16 cellular contexts compared by ENCODE assay signal in the genomic region with DNA sequence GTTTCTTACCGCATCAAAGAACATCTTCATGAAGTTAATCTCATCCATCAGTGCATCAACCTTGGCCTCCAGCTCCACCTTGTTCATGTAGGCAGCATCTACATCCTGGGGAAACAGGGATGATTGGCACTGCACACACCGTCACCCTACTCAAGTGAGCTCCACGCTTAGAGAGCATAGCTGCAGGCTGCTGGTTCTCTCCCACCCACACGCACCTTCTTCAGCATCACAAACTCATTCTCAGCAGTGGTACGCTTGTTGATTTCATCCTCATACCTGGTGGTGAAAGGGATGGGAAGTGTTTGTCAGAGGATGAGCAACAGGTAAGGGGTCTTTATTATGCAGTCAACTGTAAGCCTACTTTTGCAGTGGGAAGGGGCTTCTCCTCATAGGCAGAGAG. TPM values are rescaled to one million over a fixed set of nuclear protein-coding genes. Genes with fewer than 3 reads are reported as not detected.
DNase-seq lines count a peak whose midpoint lies in the region; ATAC-seq and TF ChIP-seq lines count a peak whose summit lies in the region.
"Had no signal": no experiment of that assay in that cellular context is flagged by ENCODE, and none has a peak within 500 bp of the region (broad histone marks: within the 10 kb centered on the region; RNA-seq: fewer than 3 reads in every experiment).

No MANE protein-coding gene starts in this region.

- ATAC-seq in foreskin keratinocyte: no peak
- ATAC-seq: CD8-positive, alpha-beta T cell had no signal

- no peaks in the 10 kb centered on the region for H3K36me3 ChIP-seq in HEK293 (ENCODE audit: control insufficient read depth in 2 of 2, insufficient read depth in 1 of 2, low read length in 2 of 2)
- H3K36me3 ChIP-seq in breast epithelium: no peaks in the 10 kb centered on the region
- no peaks in the 10 kb centered on the region for H3K36me3 ChIP-seq in prostate gland

- intact Hi-C loops in breast epithelium (cut with DNase I; ENCODE audit: low total_unique reads): no loop called here
- intact Hi-C loops in prostate gland (cut with DNase I): no loop called here

- CTCF ChIA-PET in HEK293 (lab: Yijun Ruan, JAX): no interaction called here

- H3K9me3 ChIP-seq in HEK293 (ENCODE audit: control insufficient read depth, insufficient read depth, low read depth, low read length): no peaks in the 10 kb centered on the region
- H3K9me3 ChIP-seq in breast epithelium: no peaks in the 10 kb centered on the region
- H3K9me3 ChIP-seq in prostate gland: no peaks in the 10 kb centered on the region

- TF ChIP-seq CTCF in HEK293 (tag by site-specific recombination; IDR thresholded peaks at IDR 0.05): no peak
- no peak for TF ChIP-seq CTCF in breast epithelium (IDR thresholded peaks at IDR 0.05)
- peak; percentile 30 for TF ChIP-seq CTCF in foreskin keratinocyte (conservative IDR thresholded peaks at IDR 0.05)
- TF ChIP-seq CTCF in prostate gland (IDR thresholded peaks at IDR 0.05): no peak

- no peaks in the 10 kb centered on the region for H3K27me3 ChIP-seq in breast epithelium
- H3K27me3 ChIP-seq in foreskin keratinocyte: no peaks in the 10 kb centered on the region
- H3K27me3 ChIP-seq in prostate gland (replicated peaks; ENCODE audit: insufficient read depth): no peaks in the 10 kb centered on the region

- H3K4me3 ChIP-seq in HEK293 (ENCODE audit: low read depth, low read length) (no peak overlapping the region), breast epithelium (peak overlapping the region in 2 of 3 donors; percentile 59 to 69), prostate gland (peak overlapping the region; percentile 25 to 39)
- H3K4me3 ChIP-seq: GM23248 had no signal

- POLR2A ChIA-PET in HEK293 (lab: Yijun Ruan, JAX): no interaction called here

- DNase-seq in breast epithelium (ENCODE audit: low spot score in 2 of 2) (peak in 1 of 2 donors; percentile 25), foreskin keratinocyte (peak in 1 of 2 donors; percentile 56), prostate gland (ENCODE audit: low spot score) (no peak), DMS53 (lab: John Stamatoyannopoulos, UW) (no peak), HUDEP-2 (lab: John Stamatoyannopoulos, UW; ENCODE audit: unreplicated experiment in 76 of 76) (no peak)
- DNase-seq in stimulated activated naive CD4-positive, alpha-beta T cell (lab: John Stamatoyannopoulos, UW): no peak
- DNase-seq: GF-D8, GM23248, KBM-7, NCI-H1048, NCI-H1694 treated with DMSO at 0.1 percent for 48 hours, NCI-H446 had no signal

- no peaks in the 10 kb centered on the region for H3K4me1 ChIP-seq in HEK293 (ENCODE audit: control insufficient read depth, insufficient read depth, low read length)
- H3K4me1 ChIP-seq in breast epithelium: no peaks in the 10 kb centered on the region
- H3K4me1 ChIP-seq in foreskin keratinocyte: peaks cover 4% of the 10 kb centered on the region
- no peaks in the 10 kb centered on the region for H3K4me1 ChIP-seq in prostate gland (replicated peaks)

- WGBS in prostate gland: 61% methylated on average over 5 of the region's 5 CpGs

- TF ChIP-seq POLR2A in breast epithelium (IDR thresholded peaks at IDR 0.05) (no peak), prostate gland (IDR thresholded peaks at IDR 0.05) (no peak)

- H3K27ac ChIP-seq in HEK293 (ENCODE audit: extremely low read depth, low read depth, low read length) (no peak overlapping the region), breast epithelium (peak overlapping the region; percentile 89 to 90), foreskin keratinocyte (peak overlapping the region; percentile 100), prostate gland (peak overlapping the region; percentile 10 to 73)
- H3K27ac ChIP-seq: GM23248 had no signal

TF ChIP-seq in HEK293, 187 proteins besides CTCF, POLR2A, EP300 and RAD21:
- TF ChIP-seq SCRT2 (tag by site-specific recombination; IDR thresholded peaks at IDR 0.05) (peak; percentile 62; the same call in 1 of the 2 replicates), YY1 (tag by site-specific recombination; IDR thresholded peaks at IDR 0.05) (no peak)

RNA-seq across cellular contexts. Expression of a gene that starts 2.3 kb away (rescaled TPM):
- 100 to 1,000 TPM in 2 of 3 donors, 1 to 10 TPM in 1; 4.3 to 464 (median 413) TPM for total RNA-seq in breast epithelium
- 14,096 and 16,153 TPM in 2 replicates for total RNA-seq in foreskin keratinocyte
- polyA plus RNA-seq in foreskin keratinocyte: 14,175 and 15,868 TPM in 2 replicates
- 100 to 1,000 TPM; 160 to 516 TPM for total RNA-seq in prostate gland
- total RNA-seq: CD8-positive, alpha-beta T cell; GM23248 had no signal
- polyA plus RNA-seq: AG04450, BJ, GM23248 had no signal

RNA-seq across cellular contexts. Expression of a gene that starts 24.8 kb away (rescaled TPM):
- total RNA-seq in breast epithelium (1 to 10 TPM in 1 of 3 donors, under 1 TPM in 1, not detected in 1; 0.33 to 3.1 TPM), foreskin keratinocyte (5,507 and 5,589 TPM in 2 replicates), prostate gland (10 to 100 TPM in 1 of 2 donors, 1 to 10 TPM in 1; 5.9 to 13.6 TPM)
- 5,333 and 5,444 TPM in 2 replicates for polyA plus RNA-seq in foreskin keratinocyte
- total RNA-seq: CD8-positive, alpha-beta T cell; GM23248 had no signal
- polyA plus RNA-seq: AG04450, BJ, GM23248 had no signal

RNA-seq across cellular contexts. Expression of a gene that starts 35.1 kb away (rescaled TPM):
- total RNA-seq in breast epithelium: under 1 TPM in 1 of 3 donors, not detected in 2; 0.16 TPM
- total RNA-seq in foreskin keratinocyte: not detected in 2 replicates
- polyA plus RNA-seq in foreskin keratinocyte: not detected in 2 replicates
- not detected for total RNA-seq in prostate gland
- total RNA-seq: CD8-positive, alpha-beta T cell; GM23248 had no signal
- polyA plus RNA-seq: AG04450, BJ, GM23248 had no signal

RNA-seq across cellular contexts. Expression of a gene that starts 44.3 kb away (rescaled TPM):
- total RNA-seq in breast epithelium: not detected
- 4.5 and 7.6 TPM in 2 replicates for total RNA-seq in foreskin keratinocyte
- 4.0 and 6.3 TPM in 2 replicates for polyA plus RNA-seq in foreskin keratinocyte
- not detected for total RNA-seq in prostate gland
- total RNA-seq: CD8-positive, alpha-beta T cell; GM23248 had no signal
- polyA plus RNA-seq: AG04450, BJ, GM23248 had no signal

RNA-seq across cellular contexts. Expression of a gene that starts 55.8 kb away (rescaled TPM):
- total RNA-seq in breast epithelium: not detected
- not detected in 2 replicates for total RNA-seq in foreskin keratinocyte
- polyA plus RNA-seq in foreskin keratinocyte: 0.07 TPM in 2 replicates
- total RNA-seq in prostate gland: under 1 TPM; 0.05 to 0.45 TPM
- total RNA-seq: CD8-positive, alpha-beta T cell; GM23248 had no signal
- polyA plus RNA-seq: AG04450, BJ, GM23248 had no signal

Comparison
In these comparisons a context has a peak if more than half of its experiments do, and no peak if none do; other contexts are left out.
1. RNA of a gene that starts 2.3 kb away (total RNA-seq): 14,096 to 16,153 TPM in foreskin keratinocyte; 160 to 516 TPM in prostate gland and 4.3 to 464 TPM in breast epithelium; every median in the first group is over 10 times any median in the second.
2. RNA of a gene that starts 24.8 kb away (total RNA-seq): 5,507 to 5,589 TPM in foreskin keratinocyte; 5.9 to 13.6 TPM in prostate gland and 0.33 to 3.1 TPM in breast epithelium; every median in the first group is over 100 times any median in the second.